Comparison of ENCODE assay signal across 13 cellular contexts in the genomic region with DNA sequence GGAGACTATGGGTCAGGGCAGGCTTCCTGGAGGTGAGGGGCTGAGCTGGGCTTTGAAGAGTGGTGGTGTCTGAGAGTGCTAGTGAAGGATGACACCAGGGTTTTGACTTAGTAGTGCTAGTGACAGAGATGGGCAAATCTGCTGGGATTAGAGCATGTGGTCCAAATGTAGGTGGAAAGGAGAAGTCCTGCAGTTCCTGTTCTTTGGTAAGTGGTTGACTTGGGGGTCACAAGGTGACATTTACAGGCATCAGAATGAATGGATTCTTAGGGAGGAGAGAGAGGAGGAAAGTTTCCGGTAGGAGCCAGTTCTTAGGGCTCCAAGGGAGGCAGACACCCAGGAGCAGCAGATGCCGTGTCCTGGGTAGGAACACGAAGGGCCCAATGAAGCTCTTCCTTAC. TPM values are rescaled to one million over a fixed set of nuclear protein-coding genes. Genes with fewer than 3 reads are reported as not detected.
DNase-seq lines count a peak whose midpoint lies in the region; ATAC-seq, FAIRE-seq and TF ChIP-seq lines count a peak whose summit lies in the region.
"Had no signal": no experiment of that assay in that cellular context is flagged by ENCODE, and none has a peak within 500 bp of the region (broad histone marks: within the 10 kb centered on the region; RNA-seq: fewer than 3 reads in every experiment).

No MANE protein-coding gene starts in this region.

- TF ChIP-seq POLR2A in esophagus muscularis mucosa (IDR thresholded peaks at IDR 0.05; ENCODE audit: low read depth) = no peak

- WGBS in esophagus muscularis mucosa = 71% methylated on average over 3 of the region's 3 CpGs

- no peak for TF ChIP-seq CTCF in esophagus muscularis mucosa (IDR thresholded peaks at IDR 0.05)

- H3K36me3 ChIP-seq in esophagus muscularis mucosa = no peaks in the 10 kb centered on the region
- H3K36me3 ChIP-seq: ascending aorta, ovary had no signal

- no peak for DNase-seq in activated T-cell treated with anti-CD3 and anti-CD28 coated beads, Interleukin-2, amount 50 U/mL, for 72 hours
- DNase-seq in activated T-cell treated with anti-CD3 and anti-CD28 coated beads, Interleukin-2, amount 50 U/mL, for 1 hour = no peak
- peak; percentile 69 for DNase-seq in SKM-1 (lab: John Stamatoyannopoulos, UW; ENCODE audit: unreplicated experiment)
- DNase-seq in esophagus muscularis mucosa (ENCODE audit: extremely low spot score) = peak; percentile 89
- DNase-seq in stimulated activated naive CD8-positive, alpha-beta T cell treated with anti-CD3 and anti-CD28 coated beads, Interleukin-15, amount 100 ng/mL, for 72 hours = no peak
- DNase-seq in mucosa of gallbladder (ENCODE audit: low spot score) = no peak
- DNase-seq in RCC 7860 (ENCODE audit: low spot score) = no peak
- DNase-seq: AML-193 had no signal

- no peak for FAIRE-seq in RCC 7860 (lab: Jason Lieb, UNC)
- FAIRE-seq: islet of Langerhans had no signal

- no peak overlapping the region for H3K27ac ChIP-seq in esophagus muscularis mucosa (replicated peaks in 1 of 4)
- H3K27ac ChIP-seq: ascending aorta, epithelial cell of prostate, ovary had no signal

- H3K9me3 ChIP-seq in esophagus muscularis mucosa = no peaks in the 10 kb centered on the region
- H3K9me3 ChIP-seq: ascending aorta, ovary had no signal

- no peak overlapping the region for H3K27ac Mint-ChIP-seq in activated T-cell treated with anti-CD3 and anti-CD28 coated beads, Interleukin-2, amount 50 U/mL, for 72 hours
- H3K27ac Mint-ChIP-seq in stimulated activated naive CD8-positive, alpha-beta T cell treated with anti-CD3 and anti-CD28 coated beads, Interleukin-15, amount 100 ng/mL, for 72 hours = peak overlapping the region in 1 of 2 donors; percentile 67

- peak overlapping the region in 1 of 4 donors; percentile 65 for H3K4me3 ChIP-seq in esophagus muscularis mucosa

- peaks cover 0 to 3% of the 10 kb centered on the region in 2 donors for H3K36me3 Mint-ChIP-seq in activated T-cell treated with anti-CD3 and anti-CD28 coated beads, Interleukin-2, amount 50 U/mL, for 72 hours (ENCODE audit: insufficient read depth in 2 of 2)

- ATAC-seq in activated T-cell treated with anti-CD3 and anti-CD28 coated beads, Interleukin-2, amount 50 U/mL, for 72 hours (replicated peaks in 1 of 2) = no peak
- ATAC-seq in stimulated activated naive CD8-positive, alpha-beta T cell treated with anti-CD3 and anti-CD28 coated beads, Interleukin-15, amount 100 ng/mL, for 72 hours = no peak
- no peak for ATAC-seq in GM21786 (IDR thresholded peaks at IDR 0.05; ENCODE audit: unreplicated experiment)

- peaks cover 18% of the 10 kb centered on the region for H3K4me1 Mint-ChIP-seq in activated T-cell treated with anti-CD3 and anti-CD28 coated beads, Interleukin-2, amount 50 U/mL, for 72 hours (ENCODE audit: low read depth)
- peaks cover 8% of the 10 kb centered on the region for H3K4me1 Mint-ChIP-seq in stimulated activated naive CD8-positive, alpha-beta T cell treated with anti-CD3 and anti-CD28 coated beads, Interleukin-15, amount 100 ng/mL, for 72 hours

- H3K27me3 Mint-ChIP-seq in activated T-cell treated with anti-CD3 and anti-CD28 coated beads, Interleukin-2, amount 50 U/mL, for 72 hours (ENCODE audit: low read depth) = peaks cover 52% of the 10 kb centered on the region
- peaks cover 37% of the 10 kb centered on the region for H3K27me3 Mint-ChIP-seq in stimulated activated naive CD8-positive, alpha-beta T cell treated with anti-CD3 and anti-CD28 coated beads, Interleukin-15, amount 100 ng/mL, for 72 hours

- peaks cover 0 to 38% (median 23%) of the 10 kb centered on the region in 4 donors for H3K4me1 ChIP-seq in esophagus muscularis mucosa
- H3K4me1 ChIP-seq: ascending aorta had no signal

- intact Hi-C loops in esophagus muscularis mucosa (cut with DNase I) = loop anchor here (10.0 kb wide), 1 partner anchor 701 kb away; no protein-coding TSS in a partner anchor

- no peak for TF ChIP-seq EP300 in esophagus muscularis mucosa (IDR thresholded peaks at IDR 0.05)

- H3K27me3 ChIP-seq in esophagus muscularis mucosa = peaks cover 0 to 31% (median 1%) of the 10 kb centered on the region in 4 donors
- H3K27me3 ChIP-seq: ascending aorta, ovary had no signal

- H3K9me3 Mint-ChIP-seq in activated T-cell treated with anti-CD3 and anti-CD28 coated beads, Interleukin-2, amount 50 U/mL, for 72 hours = no peaks in the 10 kb centered on the region
- no peaks in the 10 kb centered on the region for H3K9me3 Mint-ChIP-seq in stimulated activated naive CD8-positive, alpha-beta T cell treated with anti-CD3 and anti-CD28 coated beads, Interleukin-15, amount 100 ng/mL, for 72 hours

- peak overlapping the region; percentile 74 to 81 for H3K4me3 Mint-ChIP-seq in activated T-cell treated with anti-CD3 and anti-CD28 coated beads, Interleukin-2, amount 50 U/mL, for 72 hours
- H3K4me3 Mint-ChIP-seq in stimulated activated naive CD8-positive, alpha-beta T cell treated with anti-CD3 and anti-CD28 coated beads, Interleukin-15, amount 100 ng/mL, for 72 hours = peak overlapping the region; percentile 61 to 62

RNA-seq across cellular contexts. Expression of a gene that starts 0.8 kb away (rescaled TPM):
- 1 to 10 TPM; 7.2 to 9.7 TPM for total RNA-seq in activated T-cell treated with anti-CD3 and anti-CD28 coated beads, Interleukin-2, amount 50 U/mL, for 72 hours
- 10 to 100 TPM in 1 of 4 donors, 1 to 10 TPM in 3; 5.4 to 10.6 (median 7.2) TPM for total RNA-seq in esophagus muscularis mucosa
- total RNA-seq in mucosa of gallbladder = 1.3 TPM

RNA-seq across cellular contexts. Expression of a gene that starts 57.0 kb away (rescaled TPM):
- total RNA-seq in activated T-cell treated with anti-CD3 and anti-CD28 coated beads, Interleukin-2, amount 50 U/mL, for 72 hours = 100 to 1,000 TPM; 116 to 129 TPM
- total RNA-seq in esophagus muscularis mucosa = 10 to 100 TPM; 20.8 to 31.3 (median 27.2) TPM
- total RNA-seq in mucosa of gallbladder = 27.4 TPM

Comparison
In these comparisons a context has a peak if more than half of its experiments do, and no peak if none do; other contexts are left out.
1. DNase-seq: peak in SKM-1 (single experiment) and esophagus muscularis mucosa (single experiment); none in activated T-cell treated with anti-CD3 and anti-CD28 coated beads, Interleukin-2, amount 50 U/mL, for 72 hours (0 of 2), activated T-cell treated with anti-CD3 and anti-CD28 coated beads, Interleukin-2, amount 50 U/mL, for 1 hour (single experiment), stimulated activated naive CD8-positive, alpha-beta T cell treated with anti-CD3 and anti-CD28 coated beads, Interleukin-15, amount 100 ng/mL, for 72 hours (0 of 2), mucosa of gallbladder (single experiment) and RCC 7860 (single experiment).